In the genomic region with DNA sequence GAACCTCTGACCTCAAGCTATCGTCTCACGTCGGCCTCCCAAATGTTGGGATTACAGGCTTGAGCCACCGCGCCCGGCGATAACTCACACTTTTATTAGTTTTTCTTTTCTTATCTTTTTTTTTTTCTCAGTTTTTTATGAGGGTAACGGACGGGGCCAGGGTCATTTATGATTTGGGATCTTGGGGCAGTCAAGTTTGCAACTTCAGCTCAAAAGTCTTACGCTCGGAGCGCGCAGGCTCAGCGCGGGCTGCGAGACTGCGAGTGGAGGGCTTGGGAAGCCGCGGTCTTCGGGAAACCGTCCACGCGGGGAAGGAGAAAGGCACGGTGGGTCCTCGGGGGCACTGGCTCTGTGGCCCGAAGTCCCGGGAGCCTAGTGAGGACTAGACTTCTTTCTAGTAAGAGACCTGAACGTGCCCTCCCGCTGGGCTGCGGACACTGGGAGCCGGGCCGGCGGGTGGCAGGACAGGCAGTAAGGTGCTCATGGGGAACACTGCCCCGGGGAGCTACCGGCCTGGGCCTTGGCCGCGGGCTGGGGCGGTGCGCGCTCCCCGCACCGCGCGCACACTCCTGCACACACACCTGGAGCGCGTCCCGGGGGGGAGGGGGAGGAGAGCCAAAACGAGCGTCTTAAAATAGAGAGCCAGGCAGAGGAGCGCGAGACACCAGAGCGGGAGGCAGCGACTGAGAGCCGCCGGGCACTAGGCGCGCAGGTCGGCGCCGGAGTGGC, we compare ENCODE assay signal across 8 cellular contexts. TPM values are rescaled to one million over a fixed set of nuclear protein-coding genes. Genes with fewer than 3 reads are reported as not detected.
DNase-seq lines count a peak whose midpoint lies in the region; ATAC-seq and TF ChIP-seq lines count a peak whose summit lies in the region.

No MANE protein-coding gene starts in this region.

- peaks cover 6% of the 10 kb centered on the region for H3K4me1 Mint-ChIP-seq in endodermal cell
- H3K4me1 Mint-ChIP-seq in naive thymus-derived CD8-positive, alpha-beta T cell: peaks cover 19 to 37% (median 32%) of the 10 kb centered on the region in 4 donors

- WGBS in endodermal cell (ENCODE audit: insufficient coverage in 1 of 2, insufficient read length in 1 of 2), 2 experiments: 3 to 5% methylated on average over 21 to 60 of the region's 60 CpGs

- no peak for TF ChIP-seq CTCF in endodermal cell (conservative IDR thresholded peaks at IDR 0.05)

- H3K27me3 ChIP-seq in endodermal cell (ENCODE audit: control insufficient read depth, insufficient read depth, low read length, poor library complexity, severe bottlenecking): peaks cover 92% of the 10 kb centered on the region

- no peaks in the 10 kb centered on the region for H3K36me3 ChIP-seq in ES-I3 (ENCODE audit: insufficient read depth, low read length)
- H3K36me3 ChIP-seq in endodermal cell (ENCODE audit: control insufficient read depth, insufficient read depth, low read length): no peaks in the 10 kb centered on the region

- H3K4me3 Mint-ChIP-seq in endodermal cell: peak overlapping the region; percentile 61
- peak overlapping the region; percentile 36 to 78 (median 70) for H3K4me3 Mint-ChIP-seq in naive thymus-derived CD8-positive, alpha-beta T cell

- POLR2A ChIA-PET in naive thymus-derived CD8-positive, alpha-beta T cell (lab: Charles Lee): no interaction called here

- DNase-seq in NCI-H526 (lab: John Stamatoyannopoulos, UW) (peak; percentile 65 to 93), endodermal cell (peak; percentile 86), dedifferentiated amniotic fluid mesenchymal stem cell (ENCODE audit: extremely low spot score) (no peak), NCI-H82 treated with DMSO at 0.1 percent for 48 hours (lab: John Stamatoyannopoulos, UW; ENCODE audit: unreplicated experiment) (no peak), foreskin melanocyte (no peak)
- no peak for DNase-seq in naive thymus-derived CD8-positive, alpha-beta T cell

- H3K27ac Mint-ChIP-seq in endodermal cell: no peak overlapping the region
- no peak overlapping the region for H3K27ac Mint-ChIP-seq in naive thymus-derived CD8-positive, alpha-beta T cell

- ATAC-seq in naive thymus-derived CD8-positive, alpha-beta T cell: no peak
- ATAC-seq in HG02840 (IDR thresholded peaks at IDR 0.05; ENCODE audit: low FRiP score, unreplicated experiment): no peak

- H3K9me3 Mint-ChIP-seq in endodermal cell: no peaks in the 10 kb centered on the region
- peaks cover 0 to 5% (median 0%) of the 10 kb centered on the region in 9 donors for H3K9me3 Mint-ChIP-seq in naive thymus-derived CD8-positive, alpha-beta T cell

- H3K4me3 ChIP-seq in endodermal cell (ENCODE audit: low read length): peak overlapping the region; percentile 79

- no peaks in the 10 kb centered on the region; the same call in 1 of the 2 replicates for H3K4me1 ChIP-seq in ES-I3 (ENCODE audit: insufficient read depth, low read length)
- no peaks in the 10 kb centered on the region for H3K4me1 ChIP-seq in endodermal cell (ENCODE audit: control insufficient read depth, insufficient read depth, low read length)

- H3K9ac ChIP-seq in ES-I3 (ENCODE audit: low read depth, low read length) (peak overlapping the region; percentile 74; the same call in 1 of the 2 replicates), endodermal cell (ENCODE audit: extremely low read depth, low read length, poor library complexity, severe bottlenecking) (no peak overlapping the region)

- no peaks in the 10 kb centered on the region for H3K36me3 Mint-ChIP-seq in endodermal cell (ENCODE audit: low read depth)
- peaks cover 0 to 4% (median 0%) of the 10 kb centered on the region in 3 donors for H3K36me3 Mint-ChIP-seq in naive thymus-derived CD8-positive, alpha-beta T cell

- peaks cover 95% of the 10 kb centered on the region for H3K27me3 Mint-ChIP-seq in endodermal cell (ENCODE audit: insufficient read depth)
- peaks cover 40 to 94% (median 73%) of the 10 kb centered on the region in 5 donors for H3K27me3 Mint-ChIP-seq in naive thymus-derived CD8-positive, alpha-beta T cell

- no peak overlapping the region for H3K27ac ChIP-seq in endodermal cell (ENCODE audit: low read depth, low read length)

- H3K9me3 ChIP-seq in ES-I3 (ENCODE audit: control insufficient read depth, insufficient read depth, low read length) (no peaks in the 10 kb centered on the region), endodermal cell (ENCODE audit: control insufficient read depth, low read length) (no peaks in the 10 kb centered on the region)

RNA-seq across cellular contexts. Expression of a gene that starts 0.5 kb away (rescaled TPM):
- not detected for total RNA-seq in endodermal cell
- polyA plus RNA-seq in endodermal cell (2013, experiment 1 of 2): not detected
- not detected for polyA plus RNA-seq in endodermal cell (2013, experiment 2 of 2)
- total RNA-seq in naive thymus-derived CD8-positive, alpha-beta T cell: not detected
- not detected for polyA plus RNA-seq in naive thymus-derived CD8-positive, alpha-beta T cell

Comparison
In these comparisons a context has a peak if more than half of its experiments do, and no peak if none do; other contexts are left out.
1. DNase-seq: peak in NCI-H526 (2 of 2) and endodermal cell (single experiment); none in naive thymus-derived CD8-positive, alpha-beta T cell (0 of 10), dedifferentiated amniotic fluid mesenchymal stem cell (single experiment), NCI-H82 treated with DMSO at 0.1 percent for 48 hours (single experiment) and foreskin melanocyte (single experiment).